9 cellular contexts compared by ENCODE assay signal in genomic region chr10:44980309-44981171, GRCh38. TPM values are rescaled to one million over a fixed set of nuclear protein-coding genes. Genes with fewer than 3 reads are reported as not detected.
DNase-seq lines count a peak whose midpoint lies in the region; ATAC-seq, FAIRE-seq and TF ChIP-seq lines count a peak whose summit lies in the region.
"Had no signal": no experiment of that assay in that cellular context is flagged by ENCODE, and none has a peak within 500 bp of the region (broad histone marks: within the 10 kb centered on the region; RNA-seq: fewer than 3 reads in every experiment).

No MANE protein-coding gene starts in this region.

- H2BK12ac ChIP-seq in H9 (ENCODE audit: insufficient read length, low read depth, low read length), result no peak overlapping the region

- no peaks in the 10 kb centered on the region for H3K27me3 ChIP-seq in H9 (ENCODE audit: insufficient read depth, low read length)
- no peaks in the 10 kb centered on the region for H3K27me3 ChIP-seq in astrocyte (ENCODE audit: insufficient read depth, low read length)
- H3K27me3 ChIP-seq in stomach, result no peaks in the 10 kb centered on the region

- H3K79me1 ChIP-seq in H9 (ENCODE audit: insufficient read depth, low read depth, low read length, poor library complexity, severe bottlenecking), result no peaks in the 10 kb centered on the region

- no peak overlapping the region for H2BK5ac ChIP-seq in H9 (ENCODE audit: insufficient read length, low read length)

- intact Hi-C loops in kidney (cut with DNase I), result no loop called here
- intact Hi-C loops in stomach (cut with DNase I; ENCODE audit: low total_unique reads), result no loop called here
- intact Hi-C loops in activated naive CD4-positive, alpha-beta T cell treated with anti-CD3 and anti-CD28 coated beads for 36 hours (cut with micrococcal nuclease), result no loop called here

- no peak for TF ChIP-seq EP300 in stomach (IDR thresholded peaks at IDR 0.05)

- H2AFZ ChIP-seq in H9 (ENCODE audit: low read length), result no peak overlapping the region
- H2AFZ ChIP-seq in astrocyte (ENCODE audit: low read depth, low read length), result no peak overlapping the region

- H3K9ac ChIP-seq in H9 (ENCODE audit: extremely low read depth, insufficient read length, low read length), result no peak overlapping the region
- peak overlapping the region; percentile 61 for H3K9ac ChIP-seq in astrocyte (ENCODE audit: low read length)
- peak overlapping the region in 1 of 2 donors; percentile 23 for H3K9ac ChIP-seq in kidney (ENCODE audit: low read length in 2 of 2)

- H3K4me1 Mint-ChIP-seq in H9, result peaks cover 57 to 61% of the 10 kb centered on the region in 2 experiments
- H3K4me1 Mint-ChIP-seq in astrocyte (ENCODE audit: low read depth, unreplicated experiment), result peaks cover 72% of the 10 kb centered on the region
- H3K4me1 Mint-ChIP-seq in activated naive CD4-positive, alpha-beta T cell treated with anti-CD3 and anti-CD28 coated beads for 36 hours (ENCODE audit: low read depth), result peaks cover 11% of the 10 kb centered on the region
- peaks cover 10% of the 10 kb centered on the region for H3K4me1 Mint-ChIP-seq in activated CD8-positive, alpha-beta memory T cell treated with anti-CD3 and anti-CD28 coated beads, Interleukin-2, amount 10 ng/mL, durations not matched to agents 7 days and 5 days

- H3K4ac ChIP-seq in H9 (ENCODE audit: low read depth, low read length), result no peak overlapping the region

- FAIRE-seq in astrocyte (lab: Jason Lieb, UNC) (no peak), kidney (lab: Jason Lieb, UNC) (no peak)

- no CpG with 5 or more reads among the region's 14 CpGs for WGBS in H9 (ENCODE audit: extremely low coverage, insufficient read length, low lambda C conversion rate)
- WGBS in stomach, 5 donors, result 69 to 79% (median 73%) methylated on average over 10 to 14 of the region's 14 CpGs

- H3K9me3 Mint-ChIP-seq in H9, result no peaks in the 10 kb centered on the region
- peaks cover 4% of the 10 kb centered on the region for H3K9me3 Mint-ChIP-seq in astrocyte (ENCODE audit: unreplicated experiment)
- H3K9me3 Mint-ChIP-seq in activated naive CD4-positive, alpha-beta T cell treated with anti-CD3 and anti-CD28 coated beads for 36 hours, result no peaks in the 10 kb centered on the region
- no peaks in the 10 kb centered on the region for H3K9me3 Mint-ChIP-seq in activated CD8-positive, alpha-beta memory T cell treated with anti-CD3 and anti-CD28 coated beads, Interleukin-2, amount 10 ng/mL, durations not matched to agents 7 days and 5 days (ENCODE audit: low read depth)

- no peak overlapping the region for H2BK20ac ChIP-seq in H9 (ENCODE audit: low read depth, low read length, poor library complexity, severe bottlenecking)

- peaks cover 9% of the 10 kb centered on the region; the same call in 1 of the 2 replicates for H3K4me1 ChIP-seq in H9 (ENCODE audit: insufficient read depth, low read length)
- peaks cover 63% of the 10 kb centered on the region for H3K4me1 ChIP-seq in astrocyte (ENCODE audit: insufficient read depth, low read length)
- H3K4me1 ChIP-seq in kidney (ENCODE audit: control insufficient read depth in 1 of 2, insufficient read depth in 1 of 2, low read depth in 1 of 2, low read length in 2 of 2), result peaks cover 35 to 52% of the 10 kb centered on the region in 2 donors
- H3K4me1 ChIP-seq in stomach, result peaks cover 71 to 98% (median 78%) of the 10 kb centered on the region in 4 donors

- no peak for ATAC-seq in activated CD8-positive, alpha-beta memory T cell treated with anti-CD3 and anti-CD28 coated beads, Interleukin-2, amount 10 ng/mL, durations not matched to agents 7 days and 5 days

- no peak overlapping the region for H3K56ac ChIP-seq in H9 (ENCODE audit: insufficient read length, low read depth, low read length)

- H3K36me3 ChIP-seq in astrocyte (ENCODE audit: insufficient read depth, low read length) (no peaks in the 10 kb centered on the region), kidney (ENCODE audit: control insufficient read depth in 1 of 2, insufficient read depth in 2 of 2, low read length in 2 of 2) (peaks cover 9 to 41% of the 10 kb centered on the region in 2 donors), stomach (peaks cover 0 to 40% (median 29%) of the 10 kb centered on the region in 4 donors)

- no peaks in the 10 kb centered on the region for H3K79me2 ChIP-seq in H9 (ENCODE audit: insufficient read depth, low read length)
- H3K79me2 ChIP-seq in astrocyte (ENCODE audit: insufficient read depth, low read length), result no peaks in the 10 kb centered on the region

- no peaks in the 10 kb centered on the region for H3K23me2 ChIP-seq in H9 (ENCODE audit: insufficient read length, low read depth, low read length, poor library complexity, severe bottlenecking)

- H3K4me2 ChIP-seq in H9 (ENCODE audit: insufficient read depth, insufficient read length, low read length), result no peak overlapping the region
- peak overlapping the region; percentile 72 for H3K4me2 ChIP-seq in astrocyte (ENCODE audit: low read length)

- DNase-seq in H9 (no peak), astrocyte (ENCODE audit: low read depth) (no peak), kidney (peak; percentile 75), stomach (no peak), H4 (ENCODE audit: low spot score) (no peak), T-helper 2 cell (no peak)
- DNase-seq in activated naive CD4-positive, alpha-beta T cell treated with anti-CD3 and anti-CD28 coated beads for 36 hours, result no peak
- DNase-seq in activated CD8-positive, alpha-beta memory T cell treated with anti-CD3 and anti-CD28 coated beads, Interleukin-2, amount 10 ng/mL, durations not matched to agents 7 days and 5 days, result no peak

- H3K23ac ChIP-seq in H9 (ENCODE audit: insufficient read length, low read depth, low read length), result no peak overlapping the region

- H3K9me3 ChIP-seq in H9 (ENCODE audit: control insufficient read depth, low read depth, low read length), result no peaks in the 10 kb centered on the region
- H3K9me3 ChIP-seq in astrocyte (ENCODE audit: insufficient read depth, low read depth, low read length), result no peaks in the 10 kb centered on the region
- H3K9me3 ChIP-seq in kidney (ENCODE audit: control insufficient read depth in 1 of 2, low read length in 2 of 2), result no peaks in the 10 kb centered on the region
- no peaks in the 10 kb centered on the region for H3K9me3 ChIP-seq in stomach

- no peak overlapping the region for H4K5ac ChIP-seq in H9 (ENCODE audit: insufficient read length, low read depth, low read length)

- CTCF ChIA-PET in activated naive CD4-positive, alpha-beta T cell treated with anti-CD3 and anti-CD28 coated beads for 36 hours (lab: Charles Lee), result interaction anchor here (1.1 to 1.3 kb wide), 3 partner anchors 17 to 40 kb away, joined by 3 to 4 read pairs (median 4); no protein-coding TSS in a partner anchor
- CTCF ChIA-PET in activated CD8-positive, alpha-beta memory T cell treated with anti-CD3 and anti-CD28 coated beads, Interleukin-2, amount 10 ng/mL, durations not matched to agents 7 days and 5 days (lab: Charles Lee), result interaction anchor here (1.2 to 1.7 kb wide), 4 partner anchors 15 to 48 kb away, joined by 3 to 7 read pairs (median 5); no protein-coding TSS in a partner anchor

- no peak overlapping the region for H2AK5ac ChIP-seq in H9 (ENCODE audit: insufficient read length, low read length)

- H4K91ac ChIP-seq in H9 (ENCODE audit: insufficient read length, low read depth, low read length), result no peak overlapping the region

- peak overlapping the region in 2 of 3 experiments; percentile 21 to 36; a peak in 3 of 7 replicates for H3K27ac Mint-ChIP-seq in H9
- H3K27ac Mint-ChIP-seq in astrocyte (ENCODE audit: unreplicated experiment), result peak overlapping the region; percentile 99
- no peak overlapping the region for H3K27ac Mint-ChIP-seq in activated naive CD4-positive, alpha-beta T cell treated with anti-CD3 and anti-CD28 coated beads for 36 hours
- H3K27ac Mint-ChIP-seq in activated CD8-positive, alpha-beta memory T cell treated with anti-CD3 and anti-CD28 coated beads, Interleukin-2, amount 10 ng/mL, durations not matched to agents 7 days and 5 days, result no peak overlapping the region

- no peak overlapping the region for H3K18ac ChIP-seq in H9 (ENCODE audit: insufficient read length, low read depth, low read length)

- no peak overlapping the region for H2BK15ac ChIP-seq in H9 (ENCODE audit: low read depth, low read length)

- H3K4me3 Mint-ChIP-seq in H9, result no peak overlapping the region; a peak in 1 of 5 replicates
- H3K4me3 Mint-ChIP-seq in astrocyte (ENCODE audit: unreplicated experiment), result peak overlapping the region; percentile 5
- H3K4me3 Mint-ChIP-seq in activated naive CD4-positive, alpha-beta T cell treated with anti-CD3 and anti-CD28 coated beads for 36 hours, result no peak overlapping the region
- no peak overlapping the region for H3K4me3 Mint-ChIP-seq in activated CD8-positive, alpha-beta memory T cell treated with anti-CD3 and anti-CD28 coated beads, Interleukin-2, amount 10 ng/mL, durations not matched to agents 7 days and 5 days

- H3K4me3 ChIP-seq in astrocyte (ENCODE audit: insufficient read depth, low read depth, low read length) (no peak overlapping the region), kidney (ENCODE audit: low read length in 2 of 2) (no peak overlapping the region), stomach (peak overlapping the region in 1 of 4 donors; percentile 73)

- H3K14ac ChIP-seq in H9 (ENCODE audit: insufficient read depth, low read length), result no peak overlapping the region

- TF ChIP-seq POLR2A in stomach (IDR thresholded peaks at IDR 0.05), result no peak

- no peak for TF ChIP-seq CTCF in H9 (conservative IDR thresholded peaks at IDR 0.05)
- no peak for TF ChIP-seq CTCF in astrocyte (IDR thresholded peaks at IDR 0.05; ENCODE audit: insufficient read depth, low read depth, low read length)
- no peak for TF ChIP-seq CTCF in kidney (IDR thresholded peaks at IDR 0.05; ENCODE audit: borderline replicate concordance, extremely low read depth, insufficient read depth)
- no peak for TF ChIP-seq CTCF in stomach (IDR thresholded peaks at IDR 0.05)

- H3K27ac ChIP-seq in H9 (ENCODE audit: insufficient read length, low read depth, low read length) (no peak overlapping the region), astrocyte (ENCODE audit: low read depth, low read length) (peak overlapping the region; percentile 90), kidney (ENCODE audit: low read depth in 2 of 2, low read length in 2 of 2) (peak overlapping the region in 1 of 2 donors; percentile 79), stomach (peak overlapping the region; percentile 37 to 92 (median 89))
- H3K27ac ChIP-seq: HL-60 had no signal

- H3K36me3 Mint-ChIP-seq in H9 (ENCODE audit: insufficient read depth in 1 of 3, low read depth in 3 of 3), result peaks cover 3 to 7% (median 4%) of the 10 kb centered on the region in 3 experiments; a peak in 3 of 7 replicates
- peaks cover 8% of the 10 kb centered on the region for H3K36me3 Mint-ChIP-seq in astrocyte (ENCODE audit: low read depth, unreplicated experiment)
- H3K36me3 Mint-ChIP-seq in activated naive CD4-positive, alpha-beta T cell treated with anti-CD3 and anti-CD28 coated beads for 36 hours (ENCODE audit: low read depth), result no peaks in the 10 kb centered on the region
- no peaks in the 10 kb centered on the region for H3K36me3 Mint-ChIP-seq in activated CD8-positive, alpha-beta memory T cell treated with anti-CD3 and anti-CD28 coated beads, Interleukin-2, amount 10 ng/mL, durations not matched to agents 7 days and 5 days

- no peak overlapping the region for H3T11ph ChIP-seq in H9 (ENCODE audit: low read length)

- H2BK120ac ChIP-seq in H9 (ENCODE audit: low read depth, low read length, poor library complexity, severe bottlenecking), result no peak overlapping the region

- no peaks in the 10 kb centered on the region for H4K20me1 ChIP-seq in H9 (ENCODE audit: control insufficient read depth, insufficient read depth, insufficient read length)
- H4K20me1 ChIP-seq in astrocyte (ENCODE audit: insufficient read depth, low read length), result no peaks in the 10 kb centered on the region

- H3K27me3 Mint-ChIP-seq in H9 (ENCODE audit: low read depth), result peaks cover 7% of the 10 kb centered on the region
- no peaks in the 10 kb centered on the region for H3K27me3 Mint-ChIP-seq in astrocyte (ENCODE audit: low read depth, unreplicated experiment)
- no peaks in the 10 kb centered on the region for H3K27me3 Mint-ChIP-seq in activated naive CD4-positive, alpha-beta T cell treated with anti-CD3 and anti-CD28 coated beads for 36 hours (ENCODE audit: low read depth)
- H3K27me3 Mint-ChIP-seq in activated CD8-positive, alpha-beta memory T cell treated with anti-CD3 and anti-CD28 coated beads, Interleukin-2, amount 10 ng/mL, durations not matched to agents 7 days and 5 days, result no peaks in the 10 kb centered on the region

- H4K8ac ChIP-seq in H9 (replicated peaks; ENCODE audit: insufficient read length, low read depth, low read length), result no peak overlapping the region

RNA-seq across cellular contexts. Expression of gene DEPP1, which starts 1.9 kb away (rescaled TPM):
- total RNA-seq in H9 (2021) (1.7 and 2.4 TPM in 2 replicates), astrocyte (6.6 and 8.0 TPM in 2 replicates), kidney (146 TPM), stomach (10 to 100 TPM in 4 of 5 donors, 1 to 10 TPM in 1; 9.8 to 72.9 (median 29.0) TPM)
- polyA plus RNA-seq in kidney (ENCODE audit: insufficient read depth, low read depth, low replicate concordance) (44.4 TPM), stomach (10 to 100 TPM; 24.4 to 65.1 (median 42.0) TPM)
- 31.7 and 44.2 TPM in 2 replicates for total RNA-seq in H4 (2014; rRNA removed; shearing (Covaris generic))
- 1 to 10 TPM; 2.4 to 3.2 TPM for total RNA-seq in activated naive CD4-positive, alpha-beta T cell treated with anti-CD3 and anti-CD28 coated beads for 36 hours
- under 1 TPM in 1 of 2 experiments, not detected in 1; 0.37 TPM for total RNA-seq in activated CD8-positive, alpha-beta memory T cell treated with anti-CD3 and anti-CD28 coated beads, Interleukin-2, amount 10 ng/mL, durations not matched to agents 7 days and 5 days

RNA-seq across cellular contexts. Expression of gene ZNF22, which starts 20.2 kb away (rescaled TPM):
- total RNA-seq in H9 (2021), result 36.9 and 37.6 TPM in 2 replicates
- 10.9 and 12.0 TPM in 2 replicates for total RNA-seq in astrocyte
- total RNA-seq in kidney, result 24.5 TPM
- polyA plus RNA-seq in kidney (ENCODE audit: insufficient read depth, low read depth, low replicate concordance), result 18.7 TPM
- total RNA-seq in stomach, result 10 to 100 TPM in 3 of 5 donors, 1 to 10 TPM in 1, under 1 TPM in 1; 0.58 to 39.8 (median 13.4) TPM
- polyA plus RNA-seq in stomach, result 10 to 100 TPM; 12.1 to 23.5 (median 20.2) TPM
- total RNA-seq in H4 (2014; rRNA removed; shearing (Covaris generic)), result 18.0 and 18.4 TPM in 2 replicates
- 10 to 100 TPM; 18.7 to 19.5 TPM for total RNA-seq in activated naive CD4-positive, alpha-beta T cell treated with anti-CD3 and anti-CD28 coated beads for 36 hours
- 10 to 100 TPM; 29.5 to 29.6 TPM for total RNA-seq in activated CD8-positive, alpha-beta memory T cell treated with anti-CD3 and anti-CD28 coated beads, Interleukin-2, amount 10 ng/mL, durations not matched to agents 7 days and 5 days

RNA-seq across cellular contexts. Expression of gene RASSF4, which starts 20.9 kb away (rescaled TPM):
- total RNA-seq in H9 (2021), result 11.3 and 11.5 TPM in 2 replicates
- 69.9 and 83.0 TPM in 2 replicates for total RNA-seq in astrocyte
- 76.4 TPM for total RNA-seq in kidney
- 83.1 TPM for polyA plus RNA-seq in kidney (ENCODE audit: insufficient read depth, low read depth, low replicate concordance)
- total RNA-seq in stomach, result 10 to 100 TPM in 4 of 5 donors, 1 to 10 TPM in 1; 7.8 to 74.5 (median 22.7) TPM
- polyA plus RNA-seq in stomach, result 10 to 100 TPM in 2 of 3 donors, 1 to 10 TPM in 1; 7.8 to 13.7 (median 10.4) TPM
- total RNA-seq in H4 (2014; rRNA removed; shearing (Covaris generic)), result 7.6 and 7.8 TPM in 2 replicates
- total RNA-seq in activated naive CD4-positive, alpha-beta T cell treated with anti-CD3 and anti-CD28 coated beads for 36 hours, result 1 to 10 TPM; 1.1 to 2.2 TPM
- 1 to 10 TPM; 1.2 to 3.1 TPM for total RNA-seq in activated CD8-positive, alpha-beta memory T cell treated with anti-CD3 and anti-CD28 coated beads, Interleukin-2, amount 10 ng/mL, durations not matched to agents 7 days and 5 days

Comparison
In these comparisons a context has a peak if more than half of its experiments do, and no peak if none do; other contexts are left out.
1. H3K27ac Mint-ChIP-seq: peak in H9 (2 of 3) and astrocyte (single experiment); none in activated naive CD4-positive, alpha-beta T cell treated with anti-CD3 and anti-CD28 coated beads for 36 hours (single experiment) and activated CD8-positive, alpha-beta memory T cell treated with anti-CD3 and anti-CD28 coated beads, Interleukin-2, amount 10 ng/mL, durations not matched to agents 7 days and 5 days (single experiment).